Comparison of ENCODE assay signal across 1 cellular context in the genomic region with DNA sequence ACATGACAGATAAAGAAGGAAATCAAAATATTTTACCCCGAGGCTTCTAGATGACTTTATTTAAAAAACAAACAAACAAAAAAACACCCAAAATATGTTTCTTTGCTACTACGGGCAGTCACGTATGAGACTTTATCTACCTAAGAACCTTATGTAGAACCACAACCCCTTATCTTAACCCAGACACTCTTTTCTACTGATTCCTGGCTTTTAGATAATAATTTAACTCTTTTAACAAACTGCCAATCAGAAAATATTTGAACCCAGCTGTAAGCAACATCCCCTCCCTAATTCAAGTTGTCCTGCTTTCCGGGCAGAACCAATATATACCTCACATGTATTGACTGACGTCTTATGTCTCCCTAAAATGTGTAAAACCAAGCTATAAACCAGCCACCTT.
A peak's percentile ranks its signal among the peaks of the same experiment; 100 is the strongest.
TF ChIP-seq lines count a peak whose summit lies in the region.

No MANE protein-coding gene starts in this region.

TF ChIP-seq in K562, 482 proteins besides CTCF, POLR2A, EP300 and RAD21 (continued from another document):
- TF ChIP-seq, protein P1, sequence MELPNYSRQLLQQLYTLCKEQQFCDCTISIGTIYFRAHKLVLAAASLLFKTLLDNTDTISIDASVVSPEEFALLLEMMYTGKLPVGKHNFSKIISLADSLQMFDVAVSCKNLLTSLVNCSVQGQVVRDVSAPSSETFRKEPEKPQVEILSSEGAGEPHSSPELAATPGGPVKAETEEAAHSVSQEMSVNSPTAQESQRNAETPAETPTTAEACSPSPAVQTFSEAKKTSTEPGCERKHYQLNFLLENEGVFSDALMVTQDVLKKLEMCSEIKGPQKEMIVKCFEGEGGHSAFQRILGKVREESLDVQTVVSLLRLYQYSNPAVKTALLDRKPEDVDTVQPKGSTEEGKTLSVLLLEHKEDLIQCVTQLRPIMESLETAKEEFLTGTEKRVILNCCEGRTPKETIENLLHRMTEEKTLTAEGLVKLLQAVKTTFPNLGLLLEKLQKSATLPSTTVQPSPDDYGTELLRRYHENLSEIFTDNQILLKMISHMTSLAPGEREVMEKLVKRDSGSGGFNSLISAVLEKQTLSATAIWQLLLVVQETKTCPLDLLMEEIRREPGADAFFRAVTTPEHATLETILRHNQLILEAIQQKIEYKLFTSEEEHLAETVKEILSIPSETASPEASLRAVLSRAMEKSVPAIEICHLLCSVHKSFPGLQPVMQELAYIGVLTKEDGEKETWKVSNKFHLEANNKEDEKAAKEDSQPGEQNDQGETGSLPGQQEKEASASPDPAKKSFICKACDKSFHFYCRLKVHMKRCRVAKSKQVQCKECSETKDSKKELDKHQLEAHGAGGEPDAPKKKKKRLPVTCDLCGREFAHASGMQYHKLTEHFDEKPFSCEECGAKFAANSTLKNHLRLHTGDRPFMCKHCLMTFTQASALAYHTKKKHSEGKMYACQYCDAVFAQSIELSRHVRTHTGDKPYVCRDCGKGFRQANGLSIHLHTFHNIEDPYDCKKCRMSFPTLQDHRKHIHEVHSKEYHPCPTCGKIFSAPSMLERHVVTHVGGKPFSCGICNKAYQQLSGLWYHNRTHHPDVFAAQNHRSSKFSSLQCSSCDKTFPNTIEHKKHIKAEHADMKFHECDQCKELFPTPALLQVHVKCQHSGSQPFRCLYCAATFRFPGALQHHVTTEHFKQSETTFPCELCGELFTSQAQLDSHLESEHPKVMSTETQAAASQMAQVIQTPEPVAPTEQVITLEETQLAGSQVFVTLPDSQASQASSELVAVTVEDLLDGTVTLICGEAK (IDR thresholded peaks at IDR 0.05): peak; percentile 53
- TF ChIP-seq, protein P1 (CRISPR knock-in tag; IDR thresholded peaks at IDR 0.05): no peak
- TF ChIP-seq ARID1B (IDR thresholded peaks at IDR 0.05) (peak; percentile 77), ZNF347 (CRISPR knock-in tag; IDR thresholded peaks at IDR 0.05; ENCODE audit: low read depth) (no peak), NCOR1 (IDR thresholded peaks at IDR 0.05) (peak; percentile 27; the same call in 1 of the 2 replicates), SMARCE1 (IDR thresholded peaks at IDR 0.05) (peak; percentile 32; the same call in 1 of the 2 replicates), TAL1 (IDR thresholded peaks at IDR 0.05) (peak; percentile 73), CBFA2T2 (conservative IDR thresholded peaks at IDR 0.05) (peak; percentile 67), CBFA2T3 (IDR thresholded peaks at IDR 0.05) (peak; percentile 78), DPF2 (IDR thresholded peaks at IDR 0.05) (0 out of 2 replicates have a peak, but pooled peaks have one; percentile 23), HDAC8 (tag; IDR thresholded peaks at IDR 0.05) (no peak), MYBL2 (IDR thresholded peaks at IDR 0.05; ENCODE audit: low read depth) (no peak), MYBL2 (CRISPR knock-in tag; IDR thresholded peaks at IDR 0.05; ENCODE audit: borderline replicate concordance) (no peak)
- TF ChIP-seq, protein P2, sequence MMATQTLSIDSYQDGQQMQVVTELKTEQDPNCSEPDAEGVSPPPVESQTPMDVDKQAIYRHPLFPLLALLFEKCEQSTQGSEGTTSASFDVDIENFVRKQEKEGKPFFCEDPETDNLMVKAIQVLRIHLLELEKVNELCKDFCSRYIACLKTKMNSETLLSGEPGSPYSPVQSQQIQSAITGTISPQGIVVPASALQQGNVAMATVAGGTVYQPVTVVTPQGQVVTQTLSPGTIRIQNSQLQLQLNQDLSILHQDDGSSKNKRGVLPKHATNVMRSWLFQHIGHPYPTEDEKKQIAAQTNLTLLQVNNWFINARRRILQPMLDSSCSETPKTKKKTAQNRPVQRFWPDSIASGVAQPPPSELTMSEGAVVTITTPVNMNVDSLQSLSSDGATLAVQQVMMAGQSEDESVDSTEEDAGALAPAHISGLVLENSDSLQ (IDR thresholded peaks at IDR 0.05): peak; percentile 71
- TF ChIP-seq, protein P3, sequence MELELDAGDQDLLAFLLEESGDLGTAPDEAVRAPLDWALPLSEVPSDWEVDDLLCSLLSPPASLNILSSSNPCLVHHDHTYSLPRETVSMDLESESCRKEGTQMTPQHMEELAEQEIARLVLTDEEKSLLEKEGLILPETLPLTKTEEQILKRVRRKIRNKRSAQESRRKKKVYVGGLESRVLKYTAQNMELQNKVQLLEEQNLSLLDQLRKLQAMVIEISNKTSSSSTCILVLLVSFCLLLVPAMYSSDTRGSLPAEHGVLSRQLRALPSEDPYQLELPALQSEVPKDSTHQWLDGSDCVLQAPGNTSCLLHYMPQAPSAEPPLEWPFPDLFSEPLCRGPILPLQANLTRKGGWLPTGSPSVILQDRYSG (tag; conservative IDR thresholded peaks at IDR 0.05; ENCODE audit: low read depth): no peak
TF ChIP-seq in K562: peak in this region for 14.
